9 cellular contexts compared by ENCODE assay signal in genomic region chr2:157468931-157469708, GRCh38. TPM values are rescaled to one million over a fixed set of nuclear protein-coding genes. Genes with fewer than 3 reads are reported as not detected.
A peak's percentile ranks its signal among the peaks of the same experiment; 100 is the strongest.
DNase-seq lines count a peak whose midpoint lies in the region; ATAC-seq and TF ChIP-seq lines count a peak whose summit lies in the region.
"Had no signal": no experiment of that assay in that cellular context is flagged by ENCODE, and none has a peak within 500 bp of the region (broad histone marks: within the 10 kb centered on the region; RNA-seq: fewer than 3 reads in every experiment).

No MANE protein-coding gene starts in this region.

- H3K4me1 ChIP-seq in CD8-positive, alpha-beta memory T cell (ENCODE audit: insufficient read depth, low read length) = peaks cover 41% of the 10 kb centered on the region
- no peaks in the 10 kb centered on the region for H3K4me1 ChIP-seq in lower lobe of right lung

- POLR2A ChIA-PET in CD8-positive, alpha-beta memory T cell (lab: Charles Lee) = interaction anchor here (1.2 kb wide), 1 partner anchor 21 kb away, joined by 3 read pairs; no protein-coding TSS in a partner anchor

- ATAC-seq in GM19397 (IDR thresholded peaks at IDR 0.05; ENCODE audit: unreplicated experiment) (peak; percentile 75), HG03457 (IDR thresholded peaks at IDR 0.05; ENCODE audit: unreplicated experiment) (peak; percentile 77), lower lobe of right lung (peak; percentile 82)

- CTCF ChIA-PET in CD8-positive, alpha-beta memory T cell (lab: Charles Lee) = interaction anchor here (1.0 to 2.5 kb wide), 6 partner anchors 15 to 141 kb away, joined by 3 to 8 read pairs (median 4); no protein-coding TSS in a partner anchor

- H3K27ac Mint-ChIP-seq in CD8-positive, alpha-beta memory T cell = peak overlapping the region; percentile 80 to 97 (median 92)

- H3K9me3 Mint-ChIP-seq in CD8-positive, alpha-beta memory T cell = no peaks in the 10 kb centered on the region

- peaks cover 50 to 72% (median 69%) of the 10 kb centered on the region in 3 donors for H3K4me1 Mint-ChIP-seq in CD8-positive, alpha-beta memory T cell

- H3K9me3 ChIP-seq in CD8-positive, alpha-beta memory T cell (ENCODE audit: low read length) = no peaks in the 10 kb centered on the region
- no peaks in the 10 kb centered on the region for H3K9me3 ChIP-seq in lower lobe of right lung

- peaks cover 0 to 5% (median 0%) of the 10 kb centered on the region in 3 donors for H3K36me3 Mint-ChIP-seq in CD8-positive, alpha-beta memory T cell

- H3K27ac ChIP-seq in CD8-positive, alpha-beta memory T cell (ENCODE audit: low read depth, low read length) = peak overlapping the region; percentile 28
- H3K27ac ChIP-seq in lower lobe of right lung = peak overlapping the region; percentile 83

- H3K27me3 ChIP-seq in CD8-positive, alpha-beta memory T cell (ENCODE audit: insufficient read depth, low read length, poor library complexity, severe bottlenecking) = no peaks in the 10 kb centered on the region
- no peaks in the 10 kb centered on the region for H3K27me3 ChIP-seq in lower lobe of right lung (ENCODE audit: low read depth)

- DNase-seq in CD8-positive, alpha-beta memory T cell = peak in 2 of 5 donors; percentile 53 to 78
- DNase-seq in lower lobe of right lung = no peak
- DNase-seq in stimulated activated CD4-positive, alpha-beta T cell treated with anti-CD3 and anti-CD28 coated beads, Interleukin-4, amount 100 ng/mL, for 24 hours = no peak
- no peak for DNase-seq in 8988T
- DNase-seq in globus pallidus (ENCODE audit: low spot score) = no peak

- no peaks in the 10 kb centered on the region for H3K36me3 ChIP-seq in CD8-positive, alpha-beta memory T cell (ENCODE audit: insufficient read depth, low read length)
- H3K36me3 ChIP-seq in lower lobe of right lung = no peaks in the 10 kb centered on the region

- H3K27me3 Mint-ChIP-seq in CD8-positive, alpha-beta memory T cell = no peaks in the 10 kb centered on the region

- no peak overlapping the region for H3K4me3 ChIP-seq in CD8-positive, alpha-beta memory T cell (ENCODE audit: low read length)
- H3K4me3 ChIP-seq in WI38 (ENCODE audit: low read depth, low read length) = 0 out of 2 replicates have a peak overlapping the region, but pooled peaks have one; percentile 12
- peak overlapping the region; percentile 20 for H3K4me3 ChIP-seq in lower lobe of right lung

- no peak for TF ChIP-seq CTCF in WI38 (IDR thresholded peaks at IDR 0.05; ENCODE audit: low read depth, low read length)
- no peak for TF ChIP-seq CTCF in lower lobe of right lung (IDR thresholded peaks at IDR 0.05)

- H3K4me3 Mint-ChIP-seq in CD8-positive, alpha-beta memory T cell = peak overlapping the region; percentile 0 to 75 (median 66)

- intact Hi-C loops in lower lobe of right lung (cut with DNase I) = no loop called here

RNA-seq across cellular contexts. Expression of gene CYTIP, which starts 25.2 kb away (rescaled TPM):
- total RNA-seq in CD8-positive, alpha-beta memory T cell = 100 to 1,000 TPM; 195 to 202 TPM
- 144 TPM for polyA plus RNA-seq in CD8-positive, alpha-beta memory T cell
- 40.5 TPM for total RNA-seq in lower lobe of right lung
- total RNA-seq: lung microvascular endothelial cell had no signal
